ENCODE assay signal across 13 cellular contexts in genomic region chr11:115613986-115614625, GRCh38.
A peak's percentile ranks its signal among the peaks of the same experiment; 100 is the strongest.
DNase-seq lines count a peak whose midpoint lies in the region; ATAC-seq and TF ChIP-seq lines count a peak whose summit lies in the region.
"Had no signal": no experiment of that assay in that cellular context is flagged by ENCODE, and none has a peak within 500 bp of the region (broad histone marks: within the 10 kb centered on the region; RNA-seq: fewer than 3 reads in every experiment).

No MANE protein-coding gene starts in this region.

- H3K4me3 ChIP-seq in AG10803 (ENCODE audit: low read length): no peak overlapping the region
- no peak overlapping the region for H3K4me3 ChIP-seq in astrocyte of the spinal cord (ENCODE audit: low read depth, low read length)
- H3K4me3 ChIP-seq: pancreas had no signal

- H3K27ac Mint-ChIP-seq in effector memory CD8-positive, alpha-beta T cell: no peak overlapping the region
- H3K27ac Mint-ChIP-seq: CD4-positive, CD25-positive, alpha-beta regulatory T cell had no signal

- H3K36me3 Mint-ChIP-seq in effector memory CD8-positive, alpha-beta T cell (ENCODE audit: insufficient read depth): no peaks in the 10 kb centered on the region
- H3K36me3 Mint-ChIP-seq: CD4-positive, CD25-positive, alpha-beta regulatory T cell had no signal

- peak; percentile 41 for DNase-seq in AG10803 (ENCODE audit: low read depth)
- DNase-seq in LHCN-M2 (ENCODE audit: low read depth): peak; percentile 57
- DNase-seq in astrocyte of the spinal cord (ENCODE audit: low read depth, low spot score): peak; percentile 63
- peak; percentile 81 for DNase-seq in kidney glomerular epithelial cell (lab: John Stamatoyannopoulos, UW)
- DNase-seq in effector memory CD8-positive, alpha-beta T cell: no peak
- no peak for DNase-seq in SW 1271 (lab: John Stamatoyannopoulos, UW)
- DNase-seq: CD4-positive, CD25-positive, alpha-beta regulatory T cell; NCI-H187; NCI-H82; pancreas; SIG-M5 had no signal

- no peak overlapping the region for H3K4me3 Mint-ChIP-seq in effector memory CD8-positive, alpha-beta T cell
- H3K4me3 Mint-ChIP-seq: CD4-positive, CD25-positive, alpha-beta regulatory T cell had no signal

- H3K9me3 Mint-ChIP-seq in effector memory CD8-positive, alpha-beta T cell: peaks cover 0 to 4% of the 10 kb centered on the region in 2 donors

- in situ Hi-C loops in astrocyte of the spinal cord (cut with HindIII; ENCODE audit: low sequenced_read_pairs): no loop called here

- no peak for ATAC-seq in HG03520 (IDR thresholded peaks at IDR 0.05; ENCODE audit: unreplicated experiment)
- no peak for ATAC-seq in effector memory CD8-positive, alpha-beta T cell (replicated peaks)
- no peak for ATAC-seq in GM18498 (IDR thresholded peaks at IDR 0.05; ENCODE audit: unreplicated experiment)
- ATAC-seq: pancreas had no signal

- TF ChIP-seq CTCF in AG10803 (conservative IDR thresholded peaks at IDR 0.05; ENCODE audit: low read length) (no peak), astrocyte of the spinal cord (IDR thresholded peaks at IDR 0.05; ENCODE audit: low read depth, low read length) (peak; percentile 21)

- peaks cover 8 to 9% of the 10 kb centered on the region in 2 donors for H3K27me3 Mint-ChIP-seq in effector memory CD8-positive, alpha-beta T cell

- peaks cover 0 to 2% of the 10 kb centered on the region in 2 donors for H3K4me1 Mint-ChIP-seq in effector memory CD8-positive, alpha-beta T cell (ENCODE audit: low read depth in 2 of 2)
- H3K4me1 Mint-ChIP-seq: CD4-positive, CD25-positive, alpha-beta regulatory T cell had no signal

Comparison
In these comparisons a context has a peak if more than half of its experiments do, and no peak if none do; other contexts are left out.
1. DNase-seq: peak in AG10803 (single experiment), LHCN-M2 (single experiment), astrocyte of the spinal cord (single experiment) and kidney glomerular epithelial cell (single experiment); none in effector memory CD8-positive, alpha-beta T cell (0 of 3) and SW 1271 (0 of 2).